Comparison of ENCODE assay signal across 10 cellular contexts in the genomic region with DNA sequence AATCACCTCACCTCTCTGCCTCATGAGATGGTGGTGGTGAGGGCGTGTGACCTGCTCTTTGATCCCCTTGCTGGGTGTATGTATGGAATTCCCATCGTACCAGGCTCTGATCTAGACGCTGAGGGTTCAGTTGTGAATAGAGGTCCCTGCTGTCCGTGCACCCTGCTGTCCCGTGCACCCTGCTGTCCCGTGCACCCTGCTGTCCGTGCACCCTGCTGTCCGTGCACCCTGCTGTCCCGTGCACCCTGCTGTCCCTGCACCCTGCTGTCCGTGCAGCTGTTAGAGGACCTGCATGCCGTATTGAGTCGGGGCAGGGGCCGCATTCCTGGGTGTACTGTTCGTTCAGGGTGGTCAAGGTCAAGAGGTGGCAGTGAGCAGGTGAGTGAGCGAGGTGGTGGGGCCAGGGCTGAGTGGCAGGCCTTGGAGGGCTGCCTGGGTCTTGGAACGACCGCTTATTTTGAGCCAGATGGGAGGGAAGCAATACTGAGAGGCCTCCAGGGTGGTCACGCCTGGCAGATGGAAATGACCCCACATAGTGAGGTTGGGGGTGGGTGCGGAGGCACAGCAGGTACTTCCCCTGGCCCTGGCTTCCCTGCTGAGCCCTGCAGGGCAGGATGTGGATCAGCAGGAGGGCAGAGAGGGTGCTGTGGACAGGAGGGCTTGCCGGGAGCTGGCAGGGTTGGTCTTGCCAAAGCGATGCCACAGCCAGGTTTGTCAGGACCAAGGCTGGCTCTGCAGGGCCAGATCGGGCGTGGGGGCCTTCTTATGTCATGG. TPM values are rescaled to one million over a fixed set of nuclear protein-coding genes. Genes with fewer than 3 reads are reported as not detected.
DNase-seq lines count a peak whose midpoint lies in the region; ATAC-seq, FAIRE-seq and TF ChIP-seq lines count a peak whose summit lies in the region.
"Had no signal": no experiment of that assay in that cellular context is flagged by ENCODE, and none has a peak within 500 bp of the region (broad histone marks: within the 10 kb centered on the region; RNA-seq: fewer than 3 reads in every experiment).

No MANE protein-coding gene starts in this region.

- no peaks in the 10 kb centered on the region for H3K27me3 Mint-ChIP-seq in T-helper 17 cell

- POLR2A ChIA-PET in A673 (lab: Charles Lee; ENCODE audit: low non-redundant PET) = no interaction called here

- intact Hi-C loops in A673 (cut with micrococcal nuclease; ENCODE audit: unreplicated experiment) = loop anchor here (2.0 to 10.0 kb wide), 2 partner anchors 14 to 644 kb away; a partner anchor contains a TSS

- H3K36me3 Mint-ChIP-seq in T-helper 17 cell (ENCODE audit: low read depth) = peaks cover 1% of the 10 kb centered on the region

- H3K27me3 ChIP-seq in A673 (replicated peaks; ENCODE audit: insufficient read depth, low read depth, low read length, poor library complexity) (no peaks in the 10 kb centered on the region), DND-41 (ENCODE audit: insufficient read depth, low read length, poor library complexity) (no peaks in the 10 kb centered on the region)

- DNase-seq in A673 (ENCODE audit: low spot score) (peak; percentile 54), DND-41 (no peak), T-helper 17 cell (no peak), left lobe of liver (ENCODE audit: low spot score) (peak; percentile 68), frontal cortex (ENCODE audit: low spot score in 2 of 2) (no peak)
- no peak for DNase-seq in activated CD8-positive, alpha-beta memory T cell treated with anti-CD3 and anti-CD28 coated beads for 24 hours

- H3K4me3 Mint-ChIP-seq in T-helper 17 cell = no peak overlapping the region

- H3K27ac ChIP-seq in A673 (ENCODE audit: low read depth, low read length, poor library complexity, severe bottlenecking) = peak overlapping the region; percentile 78
- no peak overlapping the region for H3K27ac ChIP-seq in DND-41 (ENCODE audit: low read length)

- peaks cover 87% of the 10 kb centered on the region for H3K79me2 ChIP-seq in DND-41 (ENCODE audit: insufficient read depth, low read length)

- BruUV-seq in A673 (replicated peaks; lab: Mats Ljungman, UMichigan) = no TSS peak

- H3K36me3 ChIP-seq in A673 (ENCODE audit: insufficient read depth, low read length, poor library complexity, severe bottlenecking) (peaks cover 55% of the 10 kb centered on the region), DND-41 (ENCODE audit: insufficient read depth, low read length) (peaks cover 77% of the 10 kb centered on the region)

- H3K27ac Mint-ChIP-seq in T-helper 17 cell = peak overlapping the region; percentile 71

- H3K4me3 ChIP-seq in A673 (ENCODE audit: low read depth, low read length, poor library complexity, severe bottlenecking) (no peak overlapping the region), DND-41 (ENCODE audit: low read depth in 1 of 2, low read length in 2 of 2) (no peak overlapping the region)
- H3K4me3 ChIP-seq: lung had no signal

- CTCF ChIA-PET in A673 (lab: Charles Lee) = interaction anchor here (1.2 to 2.3 kb wide), 2 partner anchors 16 to 38 kb away, joined by 3 to 7 read pairs; a partner anchor contains a TSS

- H3K4me1 ChIP-seq in A673 (ENCODE audit: insufficient read depth, low read length, poor library complexity, severe bottlenecking) (peaks cover 48% of the 10 kb centered on the region), DND-41 (ENCODE audit: insufficient read depth, low read length) (peaks cover 37% of the 10 kb centered on the region)

- H3K9me3 ChIP-seq in A673 (ENCODE audit: low read depth, low read length, poor library complexity, severe bottlenecking) (no peaks in the 10 kb centered on the region), DND-41 (ENCODE audit: insufficient read depth, low read length, severe bottlenecking) (no peaks in the 10 kb centered on the region), T-helper 17 cell (ENCODE audit: control insufficient read depth, low read length, poor library complexity, severe bottlenecking) (no peaks in the 10 kb centered on the region)

- ATAC-seq in DND-41 (ENCODE audit: insufficient read depth, low read depth) (no peak), T-helper 17 cell (no peak), left lobe of liver (no peak), HG02623 (IDR thresholded peaks at IDR 0.05; ENCODE audit: unreplicated experiment) (no peak), GM19463 (IDR thresholded peaks at IDR 0.05; ENCODE audit: unreplicated experiment) (no peak)

- H3K9ac ChIP-seq in DND-41 (ENCODE audit: low read depth, low read length) = no peak overlapping the region

- peaks cover 35% of the 10 kb centered on the region for H3K4me1 Mint-ChIP-seq in T-helper 17 cell

- FAIRE-seq in frontal cortex (lab: Jason Lieb, UNC) = no peak
- FAIRE-seq: G401.6 had no signal

- H2AFZ ChIP-seq in DND-41 (ENCODE audit: low read depth, low read length) = no peak overlapping the region

- peaks cover 79% of the 10 kb centered on the region for H4K20me1 ChIP-seq in DND-41 (ENCODE audit: insufficient read depth, low read length)

- no peak for TF ChIP-seq CTCF in A673 (conservative IDR thresholded peaks at IDR 0.05; ENCODE audit: low read depth, low read length)
- TF ChIP-seq CTCF in DND-41 (IDR thresholded peaks at IDR 0.05; ENCODE audit: borderline replicate concordance, extremely low read depth, low read length, poor library complexity, severe bottlenecking) = no peak

- peak overlapping the region; percentile 29; the same call in 1 of the 2 replicates for H3K4me2 ChIP-seq in DND-41 (ENCODE audit: insufficient read depth, low read length)

RNA-seq across cellular contexts. Expression of a gene that starts 4.6 kb away (rescaled TPM):
- total RNA-seq in A673 (2021) = 178 and 186 TPM in 2 replicates
- total RNA-seq in T-helper 17 cell = 10 to 100 TPM; 42.5 to 44.1 TPM
- 148 TPM for total RNA-seq in left lobe of liver
- total RNA-seq in frontal cortex = 16.7 TPM

RNA-seq across cellular contexts. Expression of a gene that starts 15.6 kb away (rescaled TPM):
- 385 and 411 TPM in 2 replicates for total RNA-seq in A673 (2021)
- total RNA-seq in T-helper 17 cell = 100 to 1,000 TPM; 248 to 258 TPM
- 61.7 TPM for total RNA-seq in left lobe of liver
- 70.1 TPM for total RNA-seq in frontal cortex

RNA-seq across cellular contexts. Expression of a gene that starts 22.5 kb away (rescaled TPM):
- total RNA-seq in A673 (2021) (39.9 and 41.5 TPM in 2 replicates), T-helper 17 cell (1 to 10 TPM; 1.1 to 1.6 TPM), left lobe of liver (13.5 TPM), frontal cortex (9.4 TPM)

RNA-seq across cellular contexts. Expression of a gene that starts 27.0 kb away (rescaled TPM):
- total RNA-seq in A673 (2021) = 37.1 and 38.4 TPM in 2 replicates
- total RNA-seq in T-helper 17 cell = 10 to 100 TPM; 24.7 to 26.3 TPM
- total RNA-seq in left lobe of liver = 6.1 TPM
- 6.5 TPM for total RNA-seq in frontal cortex

RNA-seq across cellular contexts. Expression of a gene that starts 29.7 kb away (rescaled TPM):
- total RNA-seq in A673 (2021) = 49.1 and 65.7 TPM in 2 replicates
- total RNA-seq in T-helper 17 cell = 10 to 100 TPM; 40.3 to 41.8 TPM
- total RNA-seq in left lobe of liver = 7.5 TPM
- total RNA-seq in frontal cortex = 2.4 TPM

Comparison
In these comparisons a context has a peak if more than half of its experiments do, and no peak if none do; other contexts are left out.
1. DNase-seq: peak in A673 (single experiment) and left lobe of liver (single experiment); none in DND-41 (single experiment), T-helper 17 cell (0 of 3), activated CD8-positive, alpha-beta memory T cell treated with anti-CD3 and anti-CD28 coated beads for 24 hours (single experiment) and frontal cortex (0 of 2).